ENCODE assay signal across 1 cellular context in genomic region chr1:208185801-208186201, GRCh38.
TF ChIP-seq lines count a peak whose summit lies in the region.

No MANE protein-coding gene starts in this region.

TF ChIP-seq in H1, 55 proteins besides CTCF, POLR2A, EP300 and RAD21 (continued from another document):
- TF ChIP-seq RXRA (IDR thresholded peaks at IDR 0.05; ENCODE audit: insufficient read depth, low read depth, low read length), result no peak
- no peak for TF ChIP-seq RBBP5 (IDR thresholded peaks at IDR 0.05; ENCODE audit: borderline replicate concordance, low read depth, low read length)
- TF ChIP-seq SIRT6 (IDR thresholded peaks at IDR 0.05; ENCODE audit: low read length), result no peak
- no peak for TF ChIP-seq CBX8 (IDR thresholded peaks at IDR 0.05; ENCODE audit: borderline replicate concordance, low read depth, low read length)
- TF ChIP-seq PHF8 (conservative IDR thresholded peaks at IDR 0.05; ENCODE audit: low read depth, low read length), result no peak
- TF ChIP-seq KDM4A (IDR thresholded peaks at IDR 0.05; ENCODE audit: low read depth, low read length, severe bottlenecking), result no peak
- TF ChIP-seq TAF7 (optimal IDR thresholded peaks at IDR 0.05; ENCODE audit: borderline replicate concordance, low read depth, low read length), result no peak
- no peak for TF ChIP-seq TCF12 (IDR thresholded peaks at IDR 0.05; ENCODE audit: low read depth, low read length)
- no peak for TF ChIP-seq POLR2AphosphoS5 (IDR thresholded peaks at IDR 0.05; ENCODE audit: low read depth, low read length)
- TF ChIP-seq HDAC2 (IDR thresholded peaks at IDR 0.05; ENCODE audit: borderline replicate concordance in 1 of 2, low read depth in 2 of 2, low read length in 2 of 2), result no peak
- TF ChIP-seq SP4 (IDR thresholded peaks at IDR 0.05; ENCODE audit: low read length), result no peak
- TF ChIP-seq SIX5 (IDR thresholded peaks at IDR 0.05; ENCODE audit: low read depth, low read length), result no peak
- TF ChIP-seq FOSL1 (IDR thresholded peaks at IDR 0.05; ENCODE audit: insufficient read depth, low read depth, low read length), result no peak
- no peak for TF ChIP-seq SUZ12 (IDR thresholded peaks at IDR 0.05; ENCODE audit: low read length)
- no peak for TF ChIP-seq KDM5A (IDR thresholded peaks at IDR 0.05; ENCODE audit: low read length)
